8 cellular contexts compared by ENCODE assay signal in genomic region chr22:41367039-41367679, GRCh38. TPM values are rescaled to one million over a fixed set of nuclear protein-coding genes. Genes with fewer than 3 reads are reported as not detected.
DNase-seq lines count a peak whose midpoint lies in the region; TF ChIP-seq lines count a peak whose summit lies in the region.

No MANE protein-coding gene starts in this region.

- no peaks in the 10 kb centered on the region for H3K36me3 Mint-ChIP-seq in chondrocyte (ENCODE audit: low read depth)
- H3K36me3 Mint-ChIP-seq in activated T-helper 1 cell treated with anti-CD3 and anti-CD28 coated beads, Interleukin-12 subunit alpha, Interleukin-12 subunit beta, Interleukin-2, Interleukin-4 antibody, amounts not matched to agents 30 ng/mL and 10 ng/mL and 1 ng/mL, durations not matched to agents 14 hours and 24 hours and 36 hours (ENCODE audit: low read depth): no peaks in the 10 kb centered on the region

- intact Hi-C loops in spleen (cut with DNase I; ENCODE audit: low total_unique reads): no loop called here
- intact Hi-C loops in activated T-helper 1 cell treated with anti-CD3 and anti-CD28 coated beads, Interleukin-12 subunit alpha, Interleukin-12 subunit beta, Interleukin-2, Interleukin-4 antibody, amounts not matched to agents 30 ng/mL and 10 ng/mL and 1 ng/mL, durations not matched to agents 14 hours and 24 hours and 36 hours (cut with micrococcal nuclease): no loop called here

- H3K4me3 ChIP-seq in LNCaP clone FGC (ENCODE audit: low read depth, low read length) (peak overlapping the region; percentile 43), Peyer's patch (peak overlapping the region; percentile 20 to 50 (median 28)), spleen (peak overlapping the region; percentile 15 to 64 (median 38))

- DNase-seq in COR-L47 (lab: John Stamatoyannopoulos, UW) (peak; percentile 97), LNCaP clone FGC (ENCODE audit: low read depth) (peak; percentile 91), Peyer's patch (peak; percentile 47 to 95 (median 91)), chondrocyte (ENCODE audit: low spot score) (peak; percentile 98), kidney tubule cell (ENCODE audit: low spot score) (peak; percentile 93), spleen (peak; percentile 92), T-helper 1 cell (no peak)
- DNase-seq in activated T-helper 1 cell treated with anti-CD3 and anti-CD28 coated beads, Interleukin-12 subunit alpha, Interleukin-12 subunit beta, Interleukin-2, Interleukin-4 antibody, amounts not matched to agents 30 ng/mL and 10 ng/mL and 1 ng/mL, durations not matched to agents 14 hours and 24 hours and 36 hours (ENCODE audit: low spot score): no peak

- H3K4me1 ChIP-seq in Peyer's patch: peaks cover 0 to 17% (median 3%) of the 10 kb centered on the region in 4 donors
- peaks cover 7 to 30% (median 20%) of the 10 kb centered on the region in 6 donors for H3K4me1 ChIP-seq in spleen

- TF ChIP-seq POLR2A in Peyer's patch (IDR thresholded peaks at IDR 0.05) (no peak), spleen (IDR thresholded peaks at IDR 0.05) (no peak)

- no peak overlapping the region for H3K27ac Mint-ChIP-seq in chondrocyte (ENCODE audit: unreplicated experiment)
- H3K27ac Mint-ChIP-seq in activated T-helper 1 cell treated with anti-CD3 and anti-CD28 coated beads, Interleukin-12 subunit alpha, Interleukin-12 subunit beta, Interleukin-2, Interleukin-4 antibody, amounts not matched to agents 30 ng/mL and 10 ng/mL and 1 ng/mL, durations not matched to agents 14 hours and 24 hours and 36 hours: no peak overlapping the region

- H3K27ac ChIP-seq in Peyer's patch: peak overlapping the region; percentile 26 to 64 (median 52)
- H3K27ac ChIP-seq in spleen: peak overlapping the region in 6 of 8 donors; percentile 20 to 70 (median 59)

- peak; percentile 34 for TF ChIP-seq CTCF in LNCaP clone FGC (IDR thresholded peaks at IDR 0.05; ENCODE audit: control insufficient read depth, extremely low read depth, insufficient read depth)
- peak in 3 of 6 experiments; percentile 33 to 41 (median 35) for TF ChIP-seq CTCF in Peyer's patch (IDR thresholded peaks at IDR 0.05)
- TF ChIP-seq CTCF in chondrocyte (IDR thresholded peaks at IDR 0.05): peak; percentile 69
- TF ChIP-seq CTCF in spleen (IDR thresholded peaks at IDR 0.05 in 8 of 11, conservative IDR thresholded peaks at IDR 0.05 in 3 of 11): peak in 5 of 11 experiments; percentile 15 to 43 (median 23)

- H3K9me3 Mint-ChIP-seq in chondrocyte (ENCODE audit: low read depth): no peaks in the 10 kb centered on the region
- no peaks in the 10 kb centered on the region for H3K9me3 Mint-ChIP-seq in activated T-helper 1 cell treated with anti-CD3 and anti-CD28 coated beads, Interleukin-12 subunit alpha, Interleukin-12 subunit beta, Interleukin-2, Interleukin-4 antibody, amounts not matched to agents 30 ng/mL and 10 ng/mL and 1 ng/mL, durations not matched to agents 14 hours and 24 hours and 36 hours

- peaks cover 10% of the 10 kb centered on the region for H3K4me1 Mint-ChIP-seq in chondrocyte (ENCODE audit: low read depth)
- no peaks in the 10 kb centered on the region for H3K4me1 Mint-ChIP-seq in activated T-helper 1 cell treated with anti-CD3 and anti-CD28 coated beads, Interleukin-12 subunit alpha, Interleukin-12 subunit beta, Interleukin-2, Interleukin-4 antibody, amounts not matched to agents 30 ng/mL and 10 ng/mL and 1 ng/mL, durations not matched to agents 14 hours and 24 hours and 36 hours (ENCODE audit: low read depth)

- WGBS in spleen, 5 donors: 7 to 28% (median 9%) methylated on average over 5 to 21 of the region's 21 CpGs

- H3K9me3 ChIP-seq in Peyer's patch: no peaks in the 10 kb centered on the region
- no peaks in the 10 kb centered on the region for H3K9me3 ChIP-seq in spleen

- peak overlapping the region; percentile 12 for H3K4me3 Mint-ChIP-seq in chondrocyte (ENCODE audit: unreplicated experiment)
- no peak overlapping the region for H3K4me3 Mint-ChIP-seq in activated T-helper 1 cell treated with anti-CD3 and anti-CD28 coated beads, Interleukin-12 subunit alpha, Interleukin-12 subunit beta, Interleukin-2, Interleukin-4 antibody, amounts not matched to agents 30 ng/mL and 10 ng/mL and 1 ng/mL, durations not matched to agents 14 hours and 24 hours and 36 hours

- H3K36me3 ChIP-seq in Peyer's patch (no peaks in the 10 kb centered on the region), spleen (no peaks in the 10 kb centered on the region)

- H3K27me3 ChIP-seq in Peyer's patch (no peaks in the 10 kb centered on the region), spleen (replicated peaks in 1 of 7) (peaks cover 0 to 13% (median 0%) of the 10 kb centered on the region in 7 donors)

- peaks cover 8% of the 10 kb centered on the region for H3K27me3 Mint-ChIP-seq in chondrocyte (ENCODE audit: low read depth)
- H3K27me3 Mint-ChIP-seq in activated T-helper 1 cell treated with anti-CD3 and anti-CD28 coated beads, Interleukin-12 subunit alpha, Interleukin-12 subunit beta, Interleukin-2, Interleukin-4 antibody, amounts not matched to agents 30 ng/mL and 10 ng/mL and 1 ng/mL, durations not matched to agents 14 hours and 24 hours and 36 hours (ENCODE audit: insufficient read depth): peaks cover 6% of the 10 kb centered on the region

RNA-seq across cellular contexts. Expression of gene TEF, which starts 14.6 kb away (rescaled TPM):
- 10 to 100 TPM in 3 of 4 donors, 1 to 10 TPM in 1; 6.6 to 42.2 (median 27.0) TPM for total RNA-seq in Peyer's patch
- total RNA-seq in chondrocyte: 3.2 to 5.9 TPM (median 3.6 TPM) in 3 replicates
- total RNA-seq in spleen: 10 to 100 TPM in 6 of 7 donors, 1 to 10 TPM in 1; 7.6 to 29.9 (median 13.6) TPM
- 1 to 10 TPM; 2.2 to 7.6 (median 3.0) TPM for polyA plus RNA-seq in spleen
- total RNA-seq in activated T-helper 1 cell treated with anti-CD3 and anti-CD28 coated beads, Interleukin-12 subunit alpha, Interleukin-12 subunit beta, Interleukin-2, Interleukin-4 antibody, amounts not matched to agents 30 ng/mL and 10 ng/mL and 1 ng/mL, durations not matched to agents 14 hours and 24 hours and 36 hours: 1.6 and 2.1 TPM in 2 replicates

Comparison
In these comparisons a context has a peak if more than half of its experiments do, and no peak if none do; other contexts are left out.
1. DNase-seq: peak in COR-L47 (single experiment), LNCaP clone FGC (single experiment), Peyer's patch (3 of 3), chondrocyte (single experiment), kidney tubule cell (single experiment) and spleen (single experiment); none in T-helper 1 cell (0 of 5) and activated T-helper 1 cell treated with anti-CD3 and anti-CD28 coated beads, Interleukin-12 subunit alpha, Interleukin-12 subunit beta, Interleukin-2, Interleukin-4 antibody, amounts not matched to agents 30 ng/mL and 10 ng/mL and 1 ng/mL, durations not matched to agents 14 hours and 24 hours and 36 hours (single experiment).
2. Peak in every context shown above with its lines, with median percentiles within 50 percentile points of each other: H3K4me3 ChIP-seq.